11 cellular contexts compared by ENCODE assay signal in the genomic region with DNA sequence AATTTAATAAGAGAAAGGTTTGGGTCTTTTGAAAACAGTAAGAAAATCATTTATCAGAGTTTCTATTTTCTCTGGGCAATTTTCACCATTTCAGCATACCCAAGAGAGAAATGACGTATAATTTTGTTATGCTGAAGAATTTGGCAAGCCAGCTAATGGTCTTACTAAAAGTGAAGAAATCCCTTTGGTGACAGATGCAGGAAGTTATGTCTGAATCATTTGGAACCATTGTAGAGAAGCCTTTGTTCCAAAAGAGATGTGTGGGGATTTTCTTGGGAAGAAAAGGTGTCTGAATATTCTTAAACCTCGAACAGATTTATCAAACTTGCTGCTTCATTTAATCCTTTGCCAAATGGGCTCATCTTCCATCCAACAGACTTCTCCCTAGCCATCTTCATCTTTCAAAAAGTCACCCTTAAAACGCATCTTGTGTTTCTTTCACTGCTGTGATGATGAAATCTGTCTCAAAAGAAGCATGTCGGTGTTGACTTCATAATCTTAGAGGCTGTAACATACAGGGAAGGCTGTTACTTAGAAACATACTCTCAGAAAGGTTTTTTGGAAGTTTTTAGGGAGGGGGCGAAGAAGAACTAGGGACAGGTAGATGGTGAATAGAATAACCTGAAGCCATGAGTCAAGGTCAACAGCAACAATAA. TPM values are rescaled to one million over a fixed set of nuclear protein-coding genes. Genes with fewer than 3 reads are reported as not detected.
DNase-seq lines count a peak whose midpoint lies in the region; ATAC-seq, FAIRE-seq and TF ChIP-seq lines count a peak whose summit lies in the region.
"Had no signal": no experiment of that assay in that cellular context is flagged by ENCODE, and none has a peak within 500 bp of the region (broad histone marks: within the 10 kb centered on the region; RNA-seq: fewer than 3 reads in every experiment).

No MANE protein-coding gene starts in this region.

- H3K36me3 ChIP-seq in PC-3 (ENCODE audit: low read depth, low read length) (no peaks in the 10 kb centered on the region), pancreas (no peaks in the 10 kb centered on the region)
- H3K36me3 ChIP-seq: prostate gland, thyroid gland had no signal

- POLR2A ChIA-PET in PC-3 (lab: Charles Lee; ENCODE audit: unreplicated experiment): no interaction called here

- BruUV-seq in PC-3 (replicated peaks; lab: Mats Ljungman, UMichigan): no TSS peak

- CTCF ChIA-PET in PC-3 (lab: Charles Lee): no interaction called here

- H3K4me3 ChIP-seq in PC-3 (ENCODE audit: low read length): no peak overlapping the region
- no peak overlapping the region for H3K4me3 ChIP-seq in pancreas
- H3K4me3 ChIP-seq: prostate gland, thyroid gland had no signal

- H3K79me2 ChIP-seq in PC-3 (ENCODE audit: low read length): no peaks in the 10 kb centered on the region

- H3K27ac ChIP-seq in PC-3 (ENCODE audit: low read length) (no peak overlapping the region), pancreas (peak overlapping the region in 1 of 4 donors; percentile 6)
- H3K27ac ChIP-seq: prostate gland, thyroid gland had no signal

- no peak overlapping the region for H3K9ac ChIP-seq in PC-3 (ENCODE audit: low read length)

- no peaks in the 10 kb centered on the region for H4K20me1 ChIP-seq in PC-3 (ENCODE audit: low read length)

- H3K4me2 ChIP-seq in PC-3 (ENCODE audit: low read length): no peak overlapping the region

- H3K4me1 ChIP-seq in PC-3 (ENCODE audit: insufficient read depth, low read length): no peaks in the 10 kb centered on the region
- H3K4me1 ChIP-seq in pancreas: no peaks in the 10 kb centered on the region
- H3K4me1 ChIP-seq: prostate gland had no signal

- H3K27me3 ChIP-seq in PC-3 (ENCODE audit: low read length) (no peaks in the 10 kb centered on the region), pancreas (no peaks in the 10 kb centered on the region)
- H3K27me3 ChIP-seq: thyroid gland had no signal

- peak; percentile 49 for FAIRE-seq in pancreas (lab: Jason Lieb, UNC)

- no peak overlapping the region for H2AFZ ChIP-seq in PC-3 (ENCODE audit: low read length)

- 60 to 71% methylated on average over 5 of the region's 5 CpGs for WGBS in pancreas, 2 donors

- DNase-seq in AML-193 (lab: John Stamatoyannopoulos, UW): peak; percentile 60 to 67
- peak; percentile 53 for DNase-seq in PC-3
- DNase-seq in fibroblast of gingiva (ENCODE audit: low read depth): peak; percentile 92
- DNase-seq in pancreas: no peak
- DNase-seq in D341Med (ENCODE audit: low spot score): no peak
- no peak for DNase-seq in NCI-H2227 treated with DMSO at 0.1 percent for 48 hours (lab: John Stamatoyannopoulos, UW)
- no peak for DNase-seq in DMS153 (lab: John Stamatoyannopoulos, UW)
- DNase-seq: effector memory CD4-positive, alpha-beta T cell; thyroid gland had no signal

- ATAC-seq in PC-3: no peak
- peak in 3 of 4 donors; percentile 42 to 61 (median 43) for ATAC-seq in pancreas
- no peak for ATAC-seq in GM21423 (IDR thresholded peaks at IDR 0.05; ENCODE audit: unreplicated experiment)

- TF ChIP-seq CTCF in PC-3 (conservative IDR thresholded peaks at IDR 0.05; ENCODE audit: low read depth, low read length) (no peak), pancreas (IDR thresholded peaks at IDR 0.05) (no peak)

- no peaks in the 10 kb centered on the region for H3K9me2 ChIP-seq in PC-3 (replicated peaks; ENCODE audit: low read length)

- intact Hi-C loops in PC-3 (cut with micrococcal nuclease) (no loop called here), pancreas (cut with DNase I) (no loop called here)

- H3K9me3 ChIP-seq in PC-3 (ENCODE audit: low read length): no peaks in the 10 kb centered on the region
- no peaks in the 10 kb centered on the region for H3K9me3 ChIP-seq in pancreas
- H3K9me3 ChIP-seq: prostate gland, thyroid gland had no signal

- H3F3A ChIP-seq in PC-3 (ENCODE audit: low read length, unreplicated experiment): no peaks in the 10 kb centered on the region

RNA-seq across cellular contexts. Expression of a gene that starts 39.5 kb away (rescaled TPM):
- 51.4 and 54.2 TPM in 2 replicates for total RNA-seq in PC-3 (2014; rRNA removed)
- total RNA-seq in pancreas: 10 to 100 TPM; 31.5 to 75.1 (median 48.5) TPM
- polyA plus RNA-seq in pancreas: 10 to 100 TPM in 1 of 2 donors, 1 to 10 TPM in 1; 8.0 to 19.4 TPM

RNA-seq across cellular contexts. Expression of a gene that starts 43.1 kb away (rescaled TPM):
- 0.22 TPM in 1 of 2 replicates, not detected in the other for total RNA-seq in PC-3 (2014; rRNA removed)
- total RNA-seq in pancreas: under 1 TPM in 5 of 6 donors, not detected in 1; 0.03 to 0.47 (median 0.05) TPM
- polyA plus RNA-seq in pancreas: under 1 TPM; 0.08 to 0.09 TPM

Comparison
In these comparisons a context has a peak if more than half of its experiments do, and no peak if none do; other contexts are left out.
1. DNase-seq: peak in AML-193 (2 of 2), PC-3 (single experiment) and fibroblast of gingiva (single experiment); none in pancreas (0 of 6), D341Med (single experiment), NCI-H2227 treated with DMSO at 0.1 percent for 48 hours (single experiment) and DMS153 (single experiment).
2. ATAC-seq: peak in pancreas (3 of 4); none in PC-3 (single experiment) and GM21423 (single experiment).